ENCODE assay signal across 21 cellular contexts in the genomic region with DNA sequence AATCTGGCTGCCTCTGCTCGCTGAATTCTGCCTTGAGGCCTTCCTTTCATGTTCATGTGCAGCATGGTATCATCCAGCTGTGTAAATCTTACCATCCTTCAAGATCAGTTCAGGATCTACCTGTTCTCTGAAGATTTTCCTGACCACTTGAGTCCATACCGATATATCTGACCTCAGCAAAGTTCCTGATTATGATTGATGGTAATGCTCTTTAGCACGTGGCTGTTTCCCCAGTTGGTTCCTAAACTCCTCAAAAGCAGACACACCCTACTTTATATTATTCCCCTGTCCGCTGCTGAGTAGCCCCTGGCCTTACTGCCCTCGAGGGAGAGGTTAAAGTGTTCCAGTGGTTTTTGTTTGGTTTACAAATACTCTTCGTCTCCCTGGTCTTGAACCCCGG.
"Had no signal": no experiment of that assay in that cellular context is flagged by ENCODE, and none has a peak within 500 bp of the region (broad histone marks: within the 10 kb centered on the region; RNA-seq: fewer than 3 reads in every experiment).

No MANE protein-coding gene starts in this region.

- H3K27ac Mint-ChIP-seq: mesothelial cell of epicardium, natural killer cell, neural progenitor cell had no signal

- DNase-seq: cortex of kidney; dorsolateral prefrontal cortex; effector memory CD4-positive, alpha-beta T cell; gastrocnemius medialis; heart right ventricle; hypothalamus; islet precursor cell; mammary epithelial cell; natural killer cell; occipital lobe; stimulated activated CD4-positive, alpha-beta T cell treated with anti-CD3 and anti-CD28 coated beads, Interleukin-2, amount 100 ng/mL, for 24 hours; stimulated activated CD4-positive, alpha-beta T cell treated with anti-CD3 and anti-CD28 coated beads, Interleukin-4, amount 100 ng/mL, for 4 hours; stimulated activated naive CD4-positive, alpha-beta T cell treated with Interleukin-2 at 50 U/mL for 16 hours had no signal

- H3K9ac ChIP-seq: neural progenitor cell, parathyroid adenoma had no signal

- H3K79me2 ChIP-seq: parathyroid adenoma had no signal

- ATAC-seq: esophagus mucosa, gastrocnemius medialis, heart right ventricle, left lobe of liver, natural killer cell, sciatic nerve had no signal

- H3K4me1 ChIP-seq: gastrocnemius medialis, prostate gland had no signal

- H3K27ac ChIP-seq: dorsolateral prefrontal cortex, gastrocnemius medialis, heart right ventricle, neural progenitor cell, parathyroid adenoma, prostate gland, skin epidermis had no signal

- H3K36me3 Mint-ChIP-seq: mesothelial cell of epicardium, natural killer cell had no signal

- H3K4me3 Mint-ChIP-seq: mesothelial cell of epicardium, natural killer cell, neural progenitor cell had no signal

- H3K4me3 ChIP-seq: dorsolateral prefrontal cortex, gastrocnemius medialis, heart right ventricle, neural progenitor cell, prostate gland, skin epidermis had no signal

- H3K36me3 ChIP-seq: gastrocnemius medialis, heart right ventricle, neural progenitor cell, prostate gland had no signal

- H3K4me2 ChIP-seq: neural progenitor cell had no signal

- H2AFZ ChIP-seq: neural progenitor cell, parathyroid adenoma had no signal

- H3K9me3 ChIP-seq: gastrocnemius medialis, heart right ventricle, prostate gland had no signal

- H3K27me3 ChIP-seq: dorsolateral prefrontal cortex, gastrocnemius medialis, heart right ventricle, neural progenitor cell had no signal

- H3K9me3 Mint-ChIP-seq: mesothelial cell of epicardium, natural killer cell, neural progenitor cell had no signal
